ENCODE assay signal across 12 cellular contexts in the genomic region with DNA sequence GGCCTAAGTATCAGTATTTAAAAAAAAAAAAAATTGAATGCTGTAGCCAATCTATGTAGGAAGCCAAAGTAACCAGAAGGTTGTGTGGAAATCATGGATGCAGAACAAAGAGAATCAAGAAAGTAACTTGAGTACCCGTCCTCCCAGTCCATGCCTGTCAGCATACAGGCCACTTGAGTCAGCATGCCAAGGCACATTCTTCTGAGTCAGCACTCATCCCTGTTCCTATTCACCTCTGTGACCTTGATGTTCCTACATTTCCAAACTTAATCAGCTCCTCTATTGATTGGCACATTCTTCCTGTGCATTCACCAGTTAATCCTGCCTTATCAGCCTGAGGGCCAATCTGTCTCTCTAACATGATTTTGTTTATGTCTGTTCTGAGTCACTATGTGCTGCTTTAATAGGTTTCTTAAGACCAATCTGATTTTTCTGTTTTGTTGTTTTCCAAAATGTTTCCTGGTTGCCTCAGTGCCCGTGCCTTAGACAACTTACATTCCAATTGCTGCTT.
DNase-seq lines count a peak whose midpoint lies in the region; ATAC-seq and TF ChIP-seq lines count a peak whose summit lies in the region.
"Had no signal": no experiment of that assay in that cellular context is flagged by ENCODE, and none has a peak within 500 bp of the region (broad histone marks: within the 10 kb centered on the region; RNA-seq: fewer than 3 reads in every experiment).

No MANE protein-coding gene starts in this region.

- H3K27me3 ChIP-seq in kidney epithelial cell (ENCODE audit: control insufficient read depth, insufficient read depth, low read length) = no peaks in the 10 kb centered on the region
- H3K27me3 ChIP-seq in HAP-1 (ENCODE audit: low read depth) = no peaks in the 10 kb centered on the region

- ATAC-seq in HG03457 (IDR thresholded peaks at IDR 0.05; ENCODE audit: unreplicated experiment) = no peak
- ATAC-seq: activated T-cell treated with anti-CD3 and anti-CD28 coated beads, Interleukin-2, amount 50 U/mL, for 4 hours had no signal

- H3K36me3 ChIP-seq in kidney epithelial cell (ENCODE audit: control insufficient read depth, insufficient read depth, low read length) (no peaks in the 10 kb centered on the region), HAP-1 (replicated peaks) (no peaks in the 10 kb centered on the region)

- no peaks in the 10 kb centered on the region for H3K4me1 ChIP-seq in HAP-1

- no peaks in the 10 kb centered on the region for H3K9me3 ChIP-seq in HAP-1

- in situ Hi-C loops in HAP-1 (cut with MboI; ENCODE audit: low sequenced_read_pairs) = no loop called here

- H3K4me3 ChIP-seq in kidney epithelial cell (ENCODE audit: low read depth, low read length) (no peak overlapping the region), HAP-1 (no peak overlapping the region)

- TF ChIP-seq CTCF in kidney epithelial cell (IDR thresholded peaks at IDR 0.05; ENCODE audit: insufficient read depth, low read length, poor library complexity, severe bottlenecking) = no peak

- DNase-seq in AG08395 (ENCODE audit: low spot score) = peak; percentile 42
- DNase-seq in HT1080 (ENCODE audit: low read depth) = peak; percentile 84
- DNase-seq in amniotic epithelial cell (ENCODE audit: low read depth) = peak; percentile 92
- peak; percentile 52 for DNase-seq in kidney epithelial cell (ENCODE audit: low read depth)
- no peak for DNase-seq in HAP-1 (ENCODE audit: low spot score in 2 of 2)
- DNase-seq in D341Med (ENCODE audit: low spot score) = no peak
- DNase-seq in ecto neural progenitor cell (ENCODE audit: low spot score) = no peak
- DNase-seq: activated T-cell treated with anti-CD3 and anti-CD28 coated beads, Interleukin-2, amount 50 U/mL, for 4 hours; COR-L47; erythroblast; stimulated activated naive CD4-positive, alpha-beta T cell treated with Interleukin-2 at 50 U/mL for 16 hours had no signal

Comparison
In these comparisons a context has a peak if more than half of its experiments do, and no peak if none do; other contexts are left out.
1. DNase-seq: peak in AG08395 (single experiment), HT1080 (single experiment), amniotic epithelial cell (single experiment) and kidney epithelial cell (single experiment); none in HAP-1 (0 of 2), D341Med (single experiment) and ecto neural progenitor cell (single experiment).